Comparison of ENCODE assay signal across 2 cellular contexts in the genomic region with DNA sequence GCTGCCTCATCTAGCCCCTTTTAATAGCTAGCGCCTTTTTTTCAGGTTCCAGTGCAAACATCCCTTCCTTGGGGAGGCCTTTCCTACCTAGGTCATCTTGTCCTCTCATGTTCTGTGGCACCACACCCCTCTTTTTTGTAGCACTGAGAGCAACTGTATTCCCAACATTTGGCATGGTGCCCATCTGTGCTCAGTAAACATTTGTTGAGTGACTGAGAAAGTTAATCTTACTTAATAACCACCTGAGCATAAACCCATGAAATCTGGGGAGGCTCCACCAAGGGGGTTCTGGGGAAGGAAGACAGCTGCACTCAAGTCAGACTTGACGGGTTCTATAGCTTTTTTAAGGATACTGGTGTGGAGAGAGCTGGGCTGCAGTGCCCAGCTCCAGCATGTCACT.
TF ChIP-seq lines count a peak whose summit lies in the region.

No MANE protein-coding gene starts in this region.

TF ChIP-seq in A549, 52 proteins besides CTCF, POLR2A, EP300 and RAD21 (continued from another document):
- TF ChIP-seq KDM5A (IDR thresholded peaks at IDR 0.05) (no peak), CHD4 (IDR thresholded peaks at IDR 0.05; ENCODE audit: borderline replicate concordance) (no peak)

TF ChIP-seq in HEK293, 187 proteins besides CTCF, POLR2A, EP300 and RAD21 (continued from another document and continues in another):
- 0 out of 2 replicates have a peak, but pooled peaks have one; percentile 49 for TF ChIP-seq ZNF660 (tag by site-specific recombination; IDR thresholded peaks at IDR 0.05)
- TF ChIP-seq FEZF1 (tag by site-specific recombination; IDR thresholded peaks at IDR 0.05), result 0 out of 2 replicates have a peak, but pooled peaks have one; percentile 12
- no peak for TF ChIP-seq ZNF23 (tag by site-specific recombination; IDR thresholded peaks at IDR 0.05; ENCODE audit: borderline replicate concordance)
- no peak for TF ChIP-seq HOXC10 (CRISPR knock-in tag; IDR thresholded peaks at IDR 0.05)
- TF ChIP-seq KLF9 (tag by site-specific recombination; IDR thresholded peaks at IDR 0.05; ENCODE audit: low read depth), result 0 out of 2 replicates have a peak, but pooled peaks have one; percentile 30
- TF ChIP-seq ZNF48 (tag by site-specific recombination; IDR thresholded peaks at IDR 0.05), result no peak
- TF ChIP-seq, protein P1, sequence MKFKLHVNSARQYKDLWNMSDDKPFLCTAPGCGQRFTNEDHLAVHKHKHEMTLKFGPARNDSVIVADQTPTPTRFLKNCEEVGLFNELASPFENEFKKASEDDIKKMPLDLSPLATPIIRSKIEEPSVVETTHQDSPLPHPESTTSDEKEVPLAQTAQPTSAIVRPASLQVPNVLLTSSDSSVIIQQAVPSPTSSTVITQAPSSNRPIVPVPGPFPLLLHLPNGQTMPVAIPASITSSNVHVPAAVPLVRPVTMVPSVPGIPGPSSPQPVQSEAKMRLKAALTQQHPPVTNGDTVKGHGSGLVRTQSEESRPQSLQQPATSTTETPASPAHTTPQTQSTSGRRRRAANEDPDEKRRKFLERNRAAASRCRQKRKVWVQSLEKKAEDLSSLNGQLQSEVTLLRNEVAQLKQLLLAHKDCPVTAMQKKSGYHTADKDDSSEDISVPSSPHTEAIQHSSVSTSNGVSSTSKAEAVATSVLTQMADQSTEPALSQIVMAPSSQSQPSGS (tag by site-specific recombination; IDR thresholded peaks at IDR 0.05; ENCODE audit: low read depth), result no peak
- TF ChIP-seq ZNF416 (tag by site-specific recombination; IDR thresholded peaks at IDR 0.05), result no peak
- no peak for TF ChIP-seq ZNF302 (tag by site-specific recombination; IDR thresholded peaks at IDR 0.05; ENCODE audit: low read depth)
- TF ChIP-seq ZNF76 (tag by site-specific recombination; IDR thresholded peaks at IDR 0.05; ENCODE audit: borderline replicate concordance, low read depth), result no peak
- no peak for TF ChIP-seq SCRT1 (tag by site-specific recombination; IDR thresholded peaks at IDR 0.05; ENCODE audit: borderline replicate concordance)
- no peak for TF ChIP-seq BCL11A (tag by site-specific recombination; IDR thresholded peaks at IDR 0.05; ENCODE audit: low read depth)
- no peak for TF ChIP-seq ZNF24 (tag by site-specific recombination; IDR thresholded peaks at IDR 0.05)
- TF ChIP-seq ZNF747 (tag by site-specific recombination; IDR thresholded peaks at IDR 0.05), result no peak
- TF ChIP-seq ZNF335 (tag by site-specific recombination; conservative IDR thresholded peaks at IDR 0.05), result no peak
- TF ChIP-seq, protein P2, sequence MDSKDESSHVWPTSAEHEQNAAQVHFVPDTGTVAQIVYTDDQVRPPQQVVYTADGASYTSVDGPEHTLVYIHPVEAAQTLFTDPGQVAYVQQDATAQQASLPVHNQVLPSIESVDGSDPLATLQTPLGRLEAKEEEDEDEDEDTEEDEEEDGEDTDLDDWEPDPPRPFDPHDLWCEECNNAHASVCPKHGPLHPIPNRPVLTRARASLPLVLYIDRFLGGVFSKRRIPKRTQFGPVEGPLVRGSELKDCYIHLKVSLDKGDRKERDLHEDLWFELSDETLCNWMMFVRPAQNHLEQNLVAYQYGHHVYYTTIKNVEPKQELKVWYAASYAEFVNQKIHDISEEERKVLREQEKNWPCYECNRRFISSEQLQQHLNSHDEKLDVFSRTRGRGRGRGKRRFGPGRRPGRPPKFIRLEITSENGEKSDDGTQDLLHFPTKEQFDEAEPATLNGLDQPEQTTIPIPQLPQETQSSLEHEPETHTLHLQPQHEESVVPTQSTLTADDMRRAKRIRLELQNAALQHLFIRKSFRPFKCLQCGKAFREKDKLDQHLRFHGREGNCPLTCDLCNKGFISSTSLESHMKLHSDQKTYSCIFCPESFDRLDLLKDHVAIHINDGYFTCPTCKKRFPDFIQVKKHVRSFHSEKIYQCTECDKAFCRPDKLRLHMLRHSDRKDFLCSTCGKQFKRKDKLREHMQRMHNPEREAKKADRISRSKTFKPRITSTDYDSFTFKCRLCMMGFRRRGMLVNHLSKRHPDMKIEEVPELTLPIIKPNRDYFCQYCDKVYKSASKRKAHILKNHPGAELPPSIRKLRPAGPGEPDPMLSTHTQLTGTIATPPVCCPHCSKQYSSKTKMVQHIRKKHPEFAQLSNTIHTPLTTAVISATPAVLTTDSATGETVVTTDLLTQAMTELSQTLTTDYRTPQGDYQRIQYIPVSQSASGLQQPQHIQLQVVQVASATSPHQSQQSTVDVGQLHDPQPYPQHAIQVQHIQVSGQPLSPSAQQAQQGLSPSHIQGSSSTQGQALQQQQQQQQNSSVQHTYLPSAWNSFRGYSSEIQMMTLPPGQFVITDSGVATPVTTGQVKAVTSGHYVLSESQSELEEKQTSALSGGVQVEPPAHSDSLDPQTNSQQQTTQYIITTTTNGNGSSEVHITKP (tag by site-specific recombination; IDR thresholded peaks at IDR 0.05), result peak; percentile 55; the same call in 1 of the 2 replicates
- TF ChIP-seq, protein P3, sequence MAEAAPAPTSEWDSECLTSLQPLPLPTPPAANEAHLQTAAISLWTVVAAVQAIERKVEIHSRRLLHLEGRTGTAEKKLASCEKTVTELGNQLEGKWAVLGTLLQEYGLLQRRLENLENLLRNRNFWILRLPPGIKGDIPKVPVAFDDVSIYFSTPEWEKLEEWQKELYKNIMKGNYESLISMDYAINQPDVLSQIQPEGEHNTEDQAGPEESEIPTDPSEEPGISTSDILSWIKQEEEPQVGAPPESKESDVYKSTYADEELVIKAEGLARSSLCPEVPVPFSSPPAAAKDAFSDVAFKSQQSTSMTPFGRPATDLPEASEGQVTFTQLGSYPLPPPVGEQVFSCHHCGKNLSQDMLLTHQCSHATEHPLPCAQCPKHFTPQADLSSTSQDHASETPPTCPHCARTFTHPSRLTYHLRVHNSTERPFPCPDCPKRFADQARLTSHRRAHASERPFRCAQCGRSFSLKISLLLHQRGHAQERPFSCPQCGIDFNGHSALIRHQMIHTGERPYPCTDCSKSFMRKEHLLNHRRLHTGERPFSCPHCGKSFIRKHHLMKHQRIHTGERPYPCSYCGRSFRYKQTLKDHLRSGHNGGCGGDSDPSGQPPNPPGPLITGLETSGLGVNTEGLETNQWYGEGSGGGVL (tag by site-specific recombination; IDR thresholded peaks at IDR 0.05), result peak; percentile 46; the same call in 1 of the 2 replicates
- TF ChIP-seq KLF1 (tag by site-specific recombination; IDR thresholded peaks at IDR 0.05), result peak; percentile 45; the same call in 1 of the 2 replicates
- TF ChIP-seq ZNF266 (tag by site-specific recombination; IDR thresholded peaks at IDR 0.05; ENCODE audit: low read depth), result no peak
- TF ChIP-seq, protein P4, sequence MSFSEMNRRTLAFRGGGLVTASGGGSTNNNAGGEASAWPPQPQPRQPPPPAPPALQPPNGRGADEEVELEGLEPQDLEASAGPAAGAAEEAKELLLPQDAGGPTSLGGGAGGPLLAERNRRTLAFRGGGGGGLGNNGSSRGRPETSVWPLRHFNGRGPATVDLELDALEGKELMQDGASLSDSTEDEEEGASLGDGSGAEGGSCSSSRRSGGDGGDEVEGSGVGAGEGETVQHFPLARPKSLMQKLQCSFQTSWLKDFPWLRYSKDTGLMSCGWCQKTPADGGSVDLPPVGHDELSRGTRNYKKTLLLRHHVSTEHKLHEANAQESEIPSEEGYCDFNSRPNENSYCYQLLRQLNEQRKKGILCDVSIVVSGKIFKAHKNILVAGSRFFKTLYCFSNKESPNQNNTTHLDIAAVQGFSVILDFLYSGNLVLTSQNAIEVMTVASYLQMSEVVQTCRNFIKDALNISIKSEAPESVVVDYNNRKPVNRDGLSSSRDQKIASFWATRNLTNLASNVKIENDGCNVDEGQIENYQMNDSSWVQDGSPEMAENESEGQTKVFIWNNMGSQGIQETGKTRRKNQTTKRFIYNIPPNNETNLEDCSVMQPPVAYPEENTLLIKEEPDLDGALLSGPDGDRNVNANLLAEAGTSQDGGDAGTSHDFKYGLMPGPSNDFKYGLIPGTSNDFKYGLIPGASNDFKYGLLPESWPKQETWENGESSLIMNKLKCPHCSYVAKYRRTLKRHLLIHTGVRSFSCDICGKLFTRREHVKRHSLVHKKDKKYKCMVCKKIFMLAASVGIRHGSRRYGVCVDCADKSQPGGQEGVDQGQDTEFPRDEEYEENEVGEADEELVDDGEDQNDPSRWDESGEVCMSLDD (tag by site-specific recombination; IDR thresholded peaks at IDR 0.05), result no peak
- no peak for TF ChIP-seq ZNF707 (tag by site-specific recombination; IDR thresholded peaks at IDR 0.05)
- TF ChIP-seq, protein P5, sequence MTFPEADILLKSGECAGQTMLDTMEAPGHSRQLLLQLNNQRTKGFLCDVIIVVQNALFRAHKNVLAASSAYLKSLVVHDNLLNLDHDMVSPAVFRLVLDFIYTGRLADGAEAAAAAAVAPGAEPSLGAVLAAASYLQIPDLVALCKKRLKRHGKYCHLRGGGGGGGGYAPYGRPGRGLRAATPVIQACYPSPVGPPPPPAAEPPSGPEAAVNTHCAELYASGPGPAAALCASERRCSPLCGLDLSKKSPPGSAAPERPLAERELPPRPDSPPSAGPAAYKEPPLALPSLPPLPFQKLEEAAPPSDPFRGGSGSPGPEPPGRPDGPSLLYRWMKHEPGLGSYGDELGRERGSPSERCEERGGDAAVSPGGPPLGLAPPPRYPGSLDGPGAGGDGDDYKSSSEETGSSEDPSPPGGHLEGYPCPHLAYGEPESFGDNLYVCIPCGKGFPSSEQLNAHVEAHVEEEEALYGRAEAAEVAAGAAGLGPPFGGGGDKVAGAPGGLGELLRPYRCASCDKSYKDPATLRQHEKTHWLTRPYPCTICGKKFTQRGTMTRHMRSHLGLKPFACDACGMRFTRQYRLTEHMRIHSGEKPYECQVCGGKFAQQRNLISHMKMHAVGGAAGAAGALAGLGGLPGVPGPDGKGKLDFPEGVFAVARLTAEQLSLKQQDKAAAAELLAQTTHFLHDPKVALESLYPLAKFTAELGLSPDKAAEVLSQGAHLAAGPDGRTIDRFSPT (tag by site-specific recombination; IDR thresholded peaks at IDR 0.05), result no peak
- no peak for TF ChIP-seq ZNF223 (tag by site-specific recombination; IDR thresholded peaks at IDR 0.05)
- TF ChIP-seq ZFP41 (tag by site-specific recombination; IDR thresholded peaks at IDR 0.05; ENCODE audit: borderline replicate concordance), result no peak
- TF ChIP-seq SP7 (tag by site-specific recombination; IDR thresholded peaks at IDR 0.05), result peak; percentile 85
- TF ChIP-seq ZFP37 (tag by site-specific recombination; IDR thresholded peaks at IDR 0.05), result no peak
- no peak for TF ChIP-seq ZNF555 (tag by site-specific recombination; conservative IDR thresholded peaks at IDR 0.05)
- TF ChIP-seq ZNF2 (tag by site-specific recombination; IDR thresholded peaks at IDR 0.05), result no peak
- no peak for TF ChIP-seq ZNF510 (tag by site-specific recombination; IDR thresholded peaks at IDR 0.05; ENCODE audit: insufficient replicate concordance)
- TF ChIP-seq ZFHX2 (tag by site-specific recombination; conservative IDR thresholded peaks at IDR 0.05), result no peak
- no peak for TF ChIP-seq BCL11B (tag by site-specific recombination; IDR thresholded peaks at IDR 0.05; ENCODE audit: low read depth)
- TF ChIP-seq ZNF132 (tag by site-specific recombination; IDR thresholded peaks at IDR 0.05; ENCODE audit: borderline replicate concordance), result no peak
- TF ChIP-seq ZNF558 (tag by site-specific recombination; IDR thresholded peaks at IDR 0.05), result no peak
- no peak for TF ChIP-seq ZNF792 (tag by site-specific recombination; IDR thresholded peaks at IDR 0.05)
- no peak for TF ChIP-seq ZNF571 (tag by site-specific recombination; IDR thresholded peaks at IDR 0.05)
- no peak for TF ChIP-seq ZNF768 (tag by site-specific recombination; IDR thresholded peaks at IDR 0.05)
- TF ChIP-seq, protein P6, sequence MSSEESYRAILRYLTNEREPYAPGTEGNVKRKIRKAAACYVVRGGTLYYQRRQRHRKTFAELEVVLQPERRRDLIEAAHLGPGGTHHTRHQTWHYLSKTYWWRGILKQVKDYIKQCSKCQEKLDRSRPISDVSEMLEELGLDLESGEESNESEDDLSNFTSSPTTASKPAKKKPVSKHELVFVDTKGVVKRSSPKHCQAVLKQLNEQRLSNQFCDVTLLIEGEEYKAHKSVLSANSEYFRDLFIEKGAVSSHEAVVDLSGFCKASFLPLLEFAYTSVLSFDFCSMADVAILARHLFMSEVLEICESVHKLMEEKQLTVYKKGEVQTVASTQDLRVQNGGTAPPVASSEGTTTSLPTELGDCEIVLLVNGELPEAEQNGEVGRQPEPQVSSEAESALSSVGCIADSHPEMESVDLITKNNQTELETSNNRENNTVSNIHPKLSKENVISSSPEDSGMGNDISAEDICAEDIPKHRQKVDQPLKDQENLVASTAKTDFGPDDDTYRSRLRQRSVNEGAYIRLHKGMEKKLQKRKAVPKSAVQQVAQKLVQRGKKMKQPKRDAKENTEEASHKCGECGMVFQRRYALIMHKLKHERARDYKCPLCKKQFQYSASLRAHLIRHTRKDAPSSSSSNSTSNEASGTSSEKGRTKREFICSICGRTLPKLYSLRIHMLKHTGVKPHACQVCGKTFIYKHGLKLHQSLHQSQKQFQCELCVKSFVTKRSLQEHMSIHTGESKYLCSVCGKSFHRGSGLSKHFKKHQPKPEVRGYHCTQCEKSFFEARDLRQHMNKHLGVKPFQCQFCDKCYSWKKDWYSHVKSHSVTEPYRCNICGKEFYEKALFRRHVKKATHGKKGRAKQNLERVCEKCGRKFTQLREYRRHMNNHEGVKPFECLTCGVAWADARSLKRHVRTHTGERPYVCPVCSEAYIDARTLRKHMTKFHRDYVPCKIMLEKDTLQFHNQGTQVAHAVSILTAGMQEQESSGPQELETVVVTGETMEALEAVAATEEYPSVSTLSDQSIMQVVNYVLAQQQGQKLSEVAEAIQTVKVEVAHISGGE (tag by site-specific recombination; conservative IDR thresholded peaks at IDR 0.05; ENCODE audit: low read depth), result no peak
- peak; percentile 14; the same call in 1 of the 2 replicates for TF ChIP-seq SCRT2 (tag by site-specific recombination; IDR thresholded peaks at IDR 0.05)
- TF ChIP-seq, protein P7, sequence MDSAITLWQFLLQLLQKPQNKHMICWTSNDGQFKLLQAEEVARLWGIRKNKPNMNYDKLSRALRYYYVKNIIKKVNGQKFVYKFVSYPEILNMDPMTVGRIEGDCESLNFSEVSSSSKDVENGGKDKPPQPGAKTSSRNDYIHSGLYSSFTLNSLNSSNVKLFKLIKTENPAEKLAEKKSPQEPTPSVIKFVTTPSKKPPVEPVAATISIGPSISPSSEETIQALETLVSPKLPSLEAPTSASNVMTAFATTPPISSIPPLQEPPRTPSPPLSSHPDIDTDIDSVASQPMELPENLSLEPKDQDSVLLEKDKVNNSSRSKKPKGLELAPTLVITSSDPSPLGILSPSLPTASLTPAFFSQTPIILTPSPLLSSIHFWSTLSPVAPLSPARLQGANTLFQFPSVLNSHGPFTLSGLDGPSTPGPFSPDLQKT (IDR thresholded peaks at IDR 0.05; ENCODE audit: borderline replicate concordance, low read depth, low read length), result no peak
- no peak for TF ChIP-seq ZNF202 (tag by site-specific recombination; IDR thresholded peaks at IDR 0.05; ENCODE audit: borderline replicate concordance)
- TF ChIP-seq KLF16 (tag by site-specific recombination; IDR thresholded peaks at IDR 0.05), result no peak
- no peak for TF ChIP-seq ZNF585B (tag by site-specific recombination; IDR thresholded peaks at IDR 0.05)
- TF ChIP-seq REPIN1 (tag by site-specific recombination; IDR thresholded peaks at IDR 0.05; ENCODE audit: low read depth), result no peak
